2 cellular contexts compared by ENCODE assay signal in genomic region chr19:31315621-31316011, GRCh38.
TF ChIP-seq lines count a peak whose summit lies in the region.

No MANE protein-coding gene starts in this region.

TF ChIP-seq in IMR-90, 13 proteins besides CTCF, POLR2A, EP300 and RAD21:
- no peak for TF ChIP-seq USF2 (IDR thresholded peaks at IDR 0.05; ENCODE audit: low read depth, low read length)
- TF ChIP-seq MAFK (IDR thresholded peaks at IDR 0.05; ENCODE audit: low read depth, low read length) = no peak; the same call in 1 of the 2 replicates

TF ChIP-seq in neural cell, 6 proteins besides CTCF, POLR2A, EP300 and RAD21:
- no peak for TF ChIP-seq POLR2AphosphoS5 (IDR thresholded peaks at IDR 0.05)
- TF ChIP-seq EZH2 (IDR thresholded peaks at IDR 0.05; ENCODE audit: borderline replicate concordance, insufficient read depth, low read length, poor library complexity, severe bottlenecking) = no peak
- no peak for TF ChIP-seq MXI1 (conservative IDR thresholded peaks at IDR 0.05; ENCODE audit: poor library complexity, severe bottlenecking)
- no peak for TF ChIP-seq TAF1 (IDR thresholded peaks at IDR 0.05; ENCODE audit: low read depth)
